Comparison of ENCODE assay signal across 29 cellular contexts in the genomic region with DNA sequence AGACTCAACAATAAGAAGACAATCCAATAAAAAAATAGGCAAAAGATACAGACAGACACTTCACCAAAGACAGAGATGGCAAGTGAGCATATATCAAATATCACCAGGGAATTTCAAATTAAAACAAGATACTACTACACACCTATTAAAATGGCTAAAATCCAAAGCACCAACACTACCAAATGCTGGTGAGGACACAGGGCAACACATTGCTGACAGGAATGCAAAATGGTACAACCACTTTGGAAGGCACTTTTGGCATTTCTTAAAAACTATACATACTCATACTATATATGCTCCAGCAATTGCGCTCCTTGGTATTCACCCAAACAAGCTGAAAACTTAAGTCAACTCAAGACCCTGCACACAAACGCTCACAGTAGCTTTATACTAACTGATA.
"Had no signal": no experiment of that assay in that cellular context is flagged by ENCODE, and none has a peak within 500 bp of the region (broad histone marks: within the 10 kb centered on the region; RNA-seq: fewer than 3 reads in every experiment).

No MANE protein-coding gene starts in this region.

- DNase-seq: colonic mucosa; cortex of kidney; dermis blood vessel endothelial cell; dorsolateral prefrontal cortex; effector CD4-positive, alpha-beta T cell; effector CD8-positive, alpha-beta T cell; effector memory CD4-positive, alpha-beta T cell; effector memory CD8-positive, alpha-beta T cell; endodermal cell; erythroblast; esophagus squamous epithelium; foreskin fibroblast; foreskin keratinocyte; foreskin melanocyte; gastrocnemius medialis; glutamatergic neuron; head of caudate nucleus; heart left ventricle; heart right ventricle had no signal

- H3K27ac Mint-ChIP-seq: dendritic cell treated with granulocyte-macrophage colony-stimulating factor and Interleukin-4, amounts not matched to agents 40 ng/mL and 50 ng/mL, for 4 days; effector memory CD8-positive, alpha-beta T cell; endodermal cell had no signal

- H3K27ac ChIP-seq: colonic mucosa, coronary artery, epithelial cell of prostate, esophagus muscularis mucosa, esophagus squamous epithelium, foreskin keratinocyte, gastroesophageal sphincter, heart left ventricle, heart right ventricle had no signal

- H3K9me3 ChIP-seq: colonic mucosa, esophagus muscularis mucosa, esophagus squamous epithelium, gastrocnemius medialis, gastroesophageal sphincter, heart left ventricle, heart right ventricle had no signal

- ATAC-seq: effector memory CD8-positive, alpha-beta T cell; esophagus mucosa; foreskin keratinocyte; gastrocnemius medialis; gastroesophageal sphincter; heart left ventricle; heart right ventricle had no signal

- H3K9me3 Mint-ChIP-seq: dendritic cell treated with granulocyte-macrophage colony-stimulating factor and Interleukin-4, amounts not matched to agents 40 ng/mL and 50 ng/mL, for 4 days; effector memory CD8-positive, alpha-beta T cell had no signal

- FAIRE-seq: colon, endometrium, endothelial cell of umbilical vein, frontal cortex had no signal

- H3K27me3 ChIP-seq: colonic mucosa, dorsolateral prefrontal cortex, esophagus muscularis mucosa, esophagus squamous epithelium, foreskin keratinocyte, gastrocnemius medialis, gastroesophageal sphincter, heart left ventricle, heart right ventricle had no signal

- H3K4me3 ChIP-seq: colonic mucosa, coronary artery, dorsolateral prefrontal cortex, esophagus muscularis mucosa, esophagus squamous epithelium, gastrocnemius medialis, gastroesophageal sphincter, heart left ventricle, heart right ventricle had no signal

- H3K4me1 Mint-ChIP-seq: endodermal cell had no signal

- H3K4me1 ChIP-seq: colonic mucosa had no signal

- H3K4me3 Mint-ChIP-seq: dendritic cell treated with granulocyte-macrophage colony-stimulating factor and Interleukin-4, amounts not matched to agents 40 ng/mL and 50 ng/mL, for 4 days; effector memory CD8-positive, alpha-beta T cell; endodermal cell had no signal

- H3K27me3 Mint-ChIP-seq: dendritic cell treated with granulocyte-macrophage colony-stimulating factor and Interleukin-4, amounts not matched to agents 40 ng/mL and 50 ng/mL, for 4 days; effector memory CD8-positive, alpha-beta T cell had no signal
